ENCODE assay signal across 16 cellular contexts in genomic region chr2:237336131-237336530, GRCh38.
"Had no signal": no experiment of that assay in that cellular context is flagged by ENCODE, and none has a peak within 500 bp of the region (broad histone marks: within the 10 kb centered on the region; RNA-seq: fewer than 3 reads in every experiment).

No MANE protein-coding gene starts in this region.

- ATAC-seq: activated naive CD4-positive, alpha-beta T cell treated with anti-CD3 and anti-CD28 coated beads, Interleukin-2, amount 50 U/mL, for 72 hours; body of pancreas; esophagus mucosa; left lung; upper lobe of right lung had no signal

- H3K27me3 ChIP-seq: body of pancreas, left lung, SJSA1, upper lobe of right lung had no signal

- H3K9ac ChIP-seq: parathyroid adenoma had no signal

- H3K9me3 ChIP-seq: body of pancreas, left lung, SJSA1, upper lobe of right lung had no signal

- H3K4me1 ChIP-seq: body of pancreas, left lung, parathyroid adenoma, upper lobe of right lung had no signal

- DNase-seq: activated CD4-positive, alpha-beta T cell treated with anti-CD3 and anti-CD28 coated beads for 1 hour; activated CD4-positive, alpha-beta T cell treated with anti-CD3 and anti-CD28 coated beads, Interleukin-2, amount 50 U/mL, for 4 hours; activated effector memory CD4-positive, alpha-beta T cell treated with anti-CD3 and anti-CD28 coated beads, Interleukin-2, amount 50 U/mL, for 16 hours; activated T-cell treated with anti-CD3 and anti-CD28 coated beads, Interleukin-2, amount 50 U/mL, for 48 hours; body of pancreas; caudate nucleus; hippocampal formation; kidney; left lung; SW 1271; upper lobe of right lung had no signal

- H3K79me2 ChIP-seq: parathyroid adenoma had no signal

- H3K27ac ChIP-seq: body of pancreas, coronary artery, left lung, parathyroid adenoma, SJSA1, upper lobe of right lung had no signal

- H2AFZ ChIP-seq: parathyroid adenoma had no signal

- H3K4me3 ChIP-seq: body of pancreas, coronary artery, left lung, SJSA1, upper lobe of right lung had no signal
